Comparison of ENCODE assay signal across 1 cellular context in genomic region chr16:53741546-53741945, GRCh38.
TF ChIP-seq lines count a peak whose summit lies in the region.

No MANE protein-coding gene starts in this region.

TF ChIP-seq in HepG2, 621 proteins besides CTCF, POLR2A, EP300 and RAD21:
- TF ChIP-seq ZNF430 (CRISPR knock-in tag; IDR thresholded peaks at IDR 0.05) (no peak), ZNF761 (CRISPR knock-in tag; conservative IDR thresholded peaks at IDR 0.05) (no peak), PAXIP1 (CRISPR knock-in tag; conservative IDR thresholded peaks at IDR 0.05) (no peak), SNAI1 (CRISPR knock-in tag; IDR thresholded peaks at IDR 0.05; ENCODE audit: borderline replicate concordance) (no peak), CCDC6 (CRISPR knock-in tag; IDR thresholded peaks at IDR 0.05) (no peak), TP53 (CRISPR knock-in tag; conservative IDR thresholded peaks at IDR 0.05) (no peak), NR2F2 (IDR thresholded peaks at IDR 0.05; ENCODE audit: borderline replicate concordance, low read depth) (no peak)
